ENCODE assay signal across 25 cellular contexts in the genomic region with DNA sequence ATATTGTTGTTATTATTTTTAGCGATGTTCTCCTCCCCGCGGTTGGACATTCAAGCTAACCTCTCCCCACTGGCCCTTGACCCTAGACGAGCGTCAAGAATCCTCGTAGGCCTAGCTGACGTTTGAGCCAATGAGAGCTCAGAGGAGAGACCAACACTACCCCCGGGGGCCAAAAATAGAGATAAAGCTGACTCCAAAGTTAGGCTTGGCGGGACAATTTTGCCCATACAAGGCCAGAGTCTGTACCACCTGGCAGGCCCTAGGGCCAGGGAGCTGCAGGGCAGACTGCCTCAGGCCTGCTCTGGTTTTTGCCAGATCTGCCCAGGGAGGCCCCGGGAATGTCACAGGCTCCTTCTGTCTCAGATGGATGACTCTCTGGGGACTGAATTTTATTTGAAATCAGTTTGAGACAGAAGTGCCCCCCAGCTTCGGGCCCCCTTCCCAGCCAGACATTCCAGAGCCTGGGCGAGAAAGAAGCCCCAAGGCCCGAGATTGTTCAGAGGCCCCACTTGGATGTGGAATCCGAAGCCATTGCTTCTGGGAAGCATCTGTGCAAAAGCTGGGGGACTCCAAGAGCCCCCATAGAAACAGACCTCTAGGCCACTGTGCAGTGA. TPM values are rescaled to one million over a fixed set of nuclear protein-coding genes. Genes with fewer than 3 reads are reported as not detected.
A peak's percentile ranks its signal among the peaks of the same experiment; 100 is the strongest.
DNase-seq lines count a peak whose midpoint lies in the region; ATAC-seq, FAIRE-seq and TF ChIP-seq lines count a peak whose summit lies in the region.
"Had no signal": no experiment of that assay in that cellular context is flagged by ENCODE, and none has a peak within 500 bp of the region (broad histone marks: within the 10 kb centered on the region; RNA-seq: fewer than 3 reads in every experiment).

No MANE protein-coding gene starts in this region.

- no peak overlapping the region for H3K27ac ChIP-seq in colonic mucosa
- H3K27ac ChIP-seq in right atrium auricular region: peak overlapping the region; percentile 51 to 65
- H3K27ac ChIP-seq: prostate gland had no signal

- no peak overlapping the region for H3K9ac ChIP-seq in colonic mucosa (ENCODE audit: low read depth in 2 of 2, low read length in 2 of 2)

- DNase-seq in D341Med (ENCODE audit: low spot score) (peak; percentile 11), colonic mucosa (peak; percentile 13), right atrium auricular region (ENCODE audit: low spot score) (peak; percentile 57), sciatic nerve (ENCODE audit: low spot score) (no peak), Ammon's horn (ENCODE audit: low spot score) (no peak), RCC 7860 (ENCODE audit: low spot score) (no peak), hippocampal formation (lab: John Stamatoyannopoulos, UW) (no peak)
- DNase-seq: activated CD4-positive, alpha-beta memory T cell treated with anti-CD3 and anti-CD28 coated beads, Interleukin-2, amount 10 ng/mL, durations not matched to agents 7 days and 5 days; activated naive CD8-positive, alpha-beta T cell treated with anti-CD3 and anti-CD28 coated beads, Interleukin-2, amount 10 ng/mL, durations not matched to agents 7 days and 5 days; CD4-positive, alpha-beta T cell; DND-41; HFFc6; hypothalamus; left colon; MG63; NCI-H446; stimulated activated CD4-positive, alpha-beta T cell treated with anti-CD3 and anti-CD28 coated beads, Interleukin-15, amount 100 ng/mL, for 24 hours; stimulated activated naive B cell treated with anti-CD40 and anti-IgM and Interleukin-4, amounts not matched to agents 10 μg/mL and 1 μg/mL and 100 μg/mL, for 72 hours had no signal

- no peak for TF ChIP-seq CTCF in colonic mucosa (IDR thresholded peaks at IDR 0.05)
- TF ChIP-seq CTCF in right atrium auricular region (IDR thresholded peaks at IDR 0.05): no peak

- H3K4me3 ChIP-seq in colonic mucosa (no peak overlapping the region), right atrium auricular region (no peak overlapping the region)
- H3K4me3 ChIP-seq: MG63, prostate gland had no signal

- no peaks in the 10 kb centered on the region for H3K36me3 ChIP-seq in colonic mucosa
- H3K36me3 ChIP-seq in right atrium auricular region: no peaks in the 10 kb centered on the region
- H3K36me3 ChIP-seq: MG63, prostate gland had no signal

- H3K27me3 ChIP-seq in colonic mucosa (no peaks in the 10 kb centered on the region), right atrium auricular region (no peaks in the 10 kb centered on the region)
- H3K27me3 ChIP-seq: MG63 had no signal

- H3K9me3 ChIP-seq in colonic mucosa: no peaks in the 10 kb centered on the region
- no peaks in the 10 kb centered on the region for H3K9me3 ChIP-seq in right atrium auricular region
- H3K9me3 ChIP-seq: MG63, prostate gland had no signal

- H3K4me1 ChIP-seq in colonic mucosa: no peaks in the 10 kb centered on the region
- H3K4me1 ChIP-seq in right atrium auricular region: no peaks in the 10 kb centered on the region
- H3K4me1 ChIP-seq: prostate gland had no signal

- ATAC-seq in sciatic nerve: peak; percentile 72
- no peak for ATAC-seq in HG03039 (IDR thresholded peaks at IDR 0.05; ENCODE audit: unreplicated experiment)
- ATAC-seq: left colon; stimulated activated naive B cell treated with anti-CD40 and anti-IgM and Interleukin-4, amounts not matched to agents 10 μg/mL and 1 μg/mL and 100 μg/mL, for 72 hours; WTC11 had no signal

- FAIRE-seq in RCC 7860 (lab: Jason Lieb, UNC): no peak
- FAIRE-seq: bronchial epithelial cell had no signal

- intact Hi-C loops in colonic mucosa (cut with DNase I) (no loop called here), sciatic nerve (cut with DNase I) (loop anchor here (5.0 kb wide), 1 partner anchor 825 kb away; no protein-coding TSS in a partner anchor)

RNA-seq across cellular contexts. Expression of a gene that starts 40.8 kb away (rescaled TPM):
- total RNA-seq in colonic mucosa (not detected), right atrium auricular region (not detected), sciatic nerve (not detected)
- total RNA-seq: activated CD4-positive, alpha-beta memory T cell treated with anti-CD3 and anti-CD28 coated beads, Interleukin-2, amount 10 ng/mL, durations not matched to agents 7 days and 5 days; activated naive CD8-positive, alpha-beta T cell treated with anti-CD3 and anti-CD28 coated beads, Interleukin-2, amount 10 ng/mL, durations not matched to agents 7 days and 5 days; activated T-helper 1 cell treated with anti-CD3 and anti-CD28 coated beads, Interleukin-12 subunit alpha, Interleukin-12 subunit beta, Interleukin-2, Interleukin-4 antibody, amounts not matched to agents 30 ng/mL and 10 ng/mL and 1 ng/mL, durations not matched to agents 14 hours and 24 hours and 36 hours; bronchial epithelial cell; CD4-positive, alpha-beta T cell; fibroblast of lung; HFFc6; left colon; prostate gland; T-helper 1 cell treated with Interleukin-12 subunit alpha and Interleukin-12 subunit beta and Interleukin-4 antibody, amounts not matched to agents 30 ng/mL and 1 ng/mL, for 36 hours; WTC11 had no signal

RNA-seq across cellular contexts. Expression of a gene that starts 59.1 kb away (rescaled TPM):
- 10 to 100 TPM in 1 of 2 donors, 1 to 10 TPM in 1; 9.2 to 20.0 TPM for total RNA-seq in colonic mucosa
- 1 to 10 TPM; 2.3 to 6.1 TPM for total RNA-seq in right atrium auricular region
- 71.6 TPM for total RNA-seq in sciatic nerve

Comparison
In these comparisons a context has a peak if more than half of its experiments do, and no peak if none do; other contexts are left out.
1. DNase-seq: peak in D341Med (single experiment), colonic mucosa (single experiment) and right atrium auricular region (single experiment); none in sciatic nerve (single experiment), Ammon's horn (single experiment), RCC 7860 (single experiment) and hippocampal formation (0 of 2).